In genomic region chr1:155938220-155938627, GRCh38 we compare ENCODE assay signal across 1 cellular context.
TF ChIP-seq lines count a peak whose summit lies in the region.

No MANE protein-coding gene starts in this region.

TF ChIP-seq in HEK293, 187 proteins besides CTCF, POLR2A, EP300 and RAD21 (continued from another document):
- TF ChIP-seq ZNF174 (tag by site-specific recombination; IDR thresholded peaks at IDR 0.05) (no peak), ZSCAN30 (tag by site-specific recombination; IDR thresholded peaks at IDR 0.05) (0 out of 2 replicates have a peak, but pooled peaks have one; percentile 14), ZNF692 (tag by site-specific recombination; IDR thresholded peaks at IDR 0.05) (no peak), ZNF184 (tag by site-specific recombination; IDR thresholded peaks at IDR 0.05) (no peak), ZNF223 (tag by site-specific recombination; IDR thresholded peaks at IDR 0.05) (no peak), ZNF561 (tag by site-specific recombination; IDR thresholded peaks at IDR 0.05; ENCODE audit: borderline replicate concordance) (no peak), ZNF660 (tag by site-specific recombination; IDR thresholded peaks at IDR 0.05) (peak; percentile 85; the same call in 1 of the 2 replicates), HOXD13 (CRISPR knock-in tag; IDR thresholded peaks at IDR 0.05; ENCODE audit: borderline replicate concordance) (no peak), ZNF350 (tag by site-specific recombination; IDR thresholded peaks at IDR 0.05) (no peak), ZBTB10 (tag by site-specific recombination; IDR thresholded peaks at IDR 0.05) (no peak), ZBTB6 (tag by site-specific recombination; IDR thresholded peaks at IDR 0.05) (peak; percentile 57; the same call in 1 of the 2 replicates), ZNF792 (tag by site-specific recombination; IDR thresholded peaks at IDR 0.05) (no peak), ZNF791 (tag by site-specific recombination; IDR thresholded peaks at IDR 0.05) (no peak), KLF17 (tag by site-specific recombination; IDR thresholded peaks at IDR 0.05) (no peak), ZBTB11 (tag by site-specific recombination; conservative IDR thresholded peaks at IDR 0.05; ENCODE audit: low read depth) (no peak), ZNF449 (tag by site-specific recombination; IDR thresholded peaks at IDR 0.05) (peak; percentile 98), ZNF266 (tag by site-specific recombination; IDR thresholded peaks at IDR 0.05; ENCODE audit: low read depth) (no peak), ZNF416 (tag by site-specific recombination; IDR thresholded peaks at IDR 0.05) (no peak), ZFP37 (tag by site-specific recombination; IDR thresholded peaks at IDR 0.05) (no peak), ZNF202 (tag by site-specific recombination; IDR thresholded peaks at IDR 0.05; ENCODE audit: borderline replicate concordance) (no peak), MYNN (tag by site-specific recombination; IDR thresholded peaks at IDR 0.05; ENCODE audit: borderline replicate concordance) (no peak), ZNF654 (tag by site-specific recombination; IDR thresholded peaks at IDR 0.05; ENCODE audit: low read depth) (peak; percentile 96), ZNF580 (tag by site-specific recombination; IDR thresholded peaks at IDR 0.05) (no peak; the same call in 1 of the 2 replicates), ZNF785 (tag by site-specific recombination; IDR thresholded peaks at IDR 0.05) (no peak), IKZF3 (tag by site-specific recombination; IDR thresholded peaks at IDR 0.05) (peak; percentile 96), ZBTB48 (tag by site-specific recombination; IDR thresholded peaks at IDR 0.05) (no peak), ZNF121 (tag by site-specific recombination; IDR thresholded peaks at IDR 0.05) (peak; percentile 86), ZNF157 (tag by site-specific recombination; IDR thresholded peaks at IDR 0.05) (no peak), ZNF510 (tag by site-specific recombination; IDR thresholded peaks at IDR 0.05; ENCODE audit: insufficient replicate concordance) (no peak), ZNF169 (tag by site-specific recombination; IDR thresholded peaks at IDR 0.05) (no peak), ZNF211 (tag by site-specific recombination; IDR thresholded peaks at IDR 0.05; ENCODE audit: low read depth) (no peak), ZNF274 (IDR thresholded peaks at IDR 0.05; ENCODE audit: low read length) (no peak), ZNF274 (tag by site-specific recombination; IDR thresholded peaks at IDR 0.05; ENCODE audit: borderline replicate concordance) (no peak), ZNF433 (tag by site-specific recombination; IDR thresholded peaks at IDR 0.05; ENCODE audit: low read depth) (no peak), ZNF629 (tag by site-specific recombination; IDR thresholded peaks at IDR 0.05) (no peak), TSHZ1 (tag by site-specific recombination; IDR thresholded peaks at IDR 0.05; ENCODE audit: borderline replicate concordance) (no peak), ZNF18 (tag by site-specific recombination; IDR thresholded peaks at IDR 0.05) (no peak)
